Comparison of ENCODE assay signal across 11 cellular contexts in the genomic region with DNA sequence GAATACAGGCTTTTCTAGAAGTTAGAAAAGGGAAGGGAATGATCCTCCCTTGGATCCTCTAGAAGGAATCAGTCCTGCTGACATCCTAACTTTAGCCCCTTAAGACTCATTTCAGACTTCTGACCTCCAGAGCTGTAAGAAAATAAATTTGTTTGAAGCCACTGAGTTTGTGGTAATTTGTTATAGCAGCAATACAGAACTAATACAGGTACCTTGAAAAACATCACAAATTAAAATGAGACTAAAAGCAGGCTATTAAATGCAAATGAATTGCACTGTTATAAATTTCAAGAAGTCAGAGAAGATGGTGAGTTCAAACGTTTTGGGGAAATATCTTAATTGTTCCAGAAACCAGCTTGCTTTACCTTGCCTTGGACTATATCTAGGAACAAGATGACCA.
"Had no signal": no experiment of that assay in that cellular context is flagged by ENCODE, and none has a peak within 500 bp of the region (broad histone marks: within the 10 kb centered on the region; RNA-seq: fewer than 3 reads in every experiment).

No MANE protein-coding gene starts in this region.

- ATAC-seq: GM23338, HCT116 had no signal

- H3K4me3 ChIP-seq: GM23248, GM23338, HAP-1 had no signal

- H3K4me3 Mint-ChIP-seq: GM23338, H9, HFFc6 had no signal

- H3K27ac Mint-ChIP-seq: GM23338, H9, HFFc6 had no signal

- H3K9me3 ChIP-seq: HAP-1 had no signal

- H3K9ac ChIP-seq: GM23248 had no signal

- H3K9me3 Mint-ChIP-seq: GM23338, H9, HFFc6 had no signal

- H2AFZ ChIP-seq: GM23248, GM23338 had no signal

- DNase-seq: GM23248, GOT3, H7, H9, HCEC 1CT, HFFc6 had no signal

- H3K36me3 ChIP-seq: HAP-1 had no signal

- FAIRE-seq: H1, H54 had no signal

- H3K27ac ChIP-seq: GM23248 had no signal

- H3K4me1 ChIP-seq: HAP-1 had no signal

- H3K4me2 ChIP-seq: GM23338 had no signal
